ENCODE assay signal across 10 cellular contexts in genomic region chr1:203308205-203309114, GRCh38. TPM values are rescaled to one million over a fixed set of nuclear protein-coding genes. Genes with fewer than 3 reads are reported as not detected.
DNase-seq lines count a peak whose midpoint lies in the region; ATAC-seq and TF ChIP-seq lines count a peak whose summit lies in the region.
"Had no signal": no experiment of that assay in that cellular context is flagged by ENCODE, and none has a peak within 500 bp of the region (broad histone marks: within the 10 kb centered on the region; RNA-seq: fewer than 3 reads in every experiment).

No MANE protein-coding gene starts in this region.

- peaks cover 30% of the 10 kb centered on the region for H3K4me1 ChIP-seq in skeletal muscle satellite cell (ENCODE audit: control insufficient read depth, insufficient read depth, low read length)

- in situ Hi-C loops in GM18951 (cut with MboI; ENCODE audit: low sequenced_read_pairs, unreplicated experiment) (loop anchor here (5.0 kb wide), 1 partner anchor 36 kb away; no protein-coding TSS in a partner anchor), GM13976 (cut with MboI; ENCODE audit: low sequenced_read_pairs, unreplicated experiment) (no loop called here)

- H3K4me1 Mint-ChIP-seq in T-helper 17 cell: peaks cover 61% of the 10 kb centered on the region

- H3K9me3 ChIP-seq in T-helper 17 cell (ENCODE audit: control insufficient read depth, low read length, poor library complexity, severe bottlenecking) (peaks cover 7% of the 10 kb centered on the region), skeletal muscle satellite cell (replicated peaks; ENCODE audit: low read length) (no peaks in the 10 kb centered on the region)

- TF ChIP-seq CTCF in fibroblast of villous mesenchyme (IDR thresholded peaks at IDR 0.05; ENCODE audit: insufficient read depth, low read depth, low read length): no peak
- TF ChIP-seq CTCF in GM13976 (IDR thresholded peaks at IDR 0.05; ENCODE audit: borderline replicate concordance, control extremely low read depth, extremely low read depth, insufficient read depth, missing control alignments): no peak

- ATAC-seq in T-helper 17 cell (no peak), HG02623 (IDR thresholded peaks at IDR 0.05; ENCODE audit: unreplicated experiment) (no peak)

- H3K36me3 ChIP-seq in skeletal muscle satellite cell (ENCODE audit: insufficient read depth, low read length): peaks cover 17% of the 10 kb centered on the region

- peak overlapping the region; percentile 99 for H3K27ac Mint-ChIP-seq in T-helper 17 cell

- H3K27me3 Mint-ChIP-seq in T-helper 17 cell: no peaks in the 10 kb centered on the region

- H3K4me3 Mint-ChIP-seq in T-helper 17 cell: peak overlapping the region; percentile 98

- no peak overlapping the region for H3K9ac ChIP-seq in skeletal muscle satellite cell (ENCODE audit: low read depth, low read length)

- DNase-seq in T-helper 17 cell (no peak), fibroblast of villous mesenchyme (ENCODE audit: low read depth) (no peak), retina (no peak), GM13976 (ENCODE audit: low spot score) (no peak), NCI-H187 (lab: John Stamatoyannopoulos, UW) (no peak)
- DNase-seq: effector CD8-positive, alpha-beta T cell had no signal

- TF ChIP-seq POLR2A in GM18951 (IDR thresholded peaks at IDR 0.05; ENCODE audit: extremely low read depth, insufficient read depth, insufficient read length): peak; percentile 52

- H3K27me3 ChIP-seq in skeletal muscle satellite cell (ENCODE audit: control insufficient read depth, insufficient read depth, low read length): peaks cover 6% of the 10 kb centered on the region

- peaks cover 18% of the 10 kb centered on the region for H3K36me3 Mint-ChIP-seq in T-helper 17 cell (ENCODE audit: low read depth)

- H3K4me2 ChIP-seq in skeletal muscle satellite cell (ENCODE audit: low read length): peak overlapping the region; percentile 76

- peak overlapping the region; percentile 39 for H3K4me3 ChIP-seq in fibroblast of villous mesenchyme (ENCODE audit: low read depth, low read length)
- H3K4me3 ChIP-seq in skeletal muscle satellite cell (ENCODE audit: low read length): peak overlapping the region; percentile 14

RNA-seq across cellular contexts. Expression of gene BTG2, which starts 3.1 kb away (rescaled TPM):
- total RNA-seq in T-helper 17 cell (100 to 1,000 TPM; 584 to 606 TPM), fibroblast of villous mesenchyme (6.4 and 13.8 TPM in 2 replicates)
- total RNA-seq in skeletal muscle satellite cell (2012; rRNA removed): 6.1 and 7.0 TPM in 2 replicates

RNA-seq across cellular contexts. Expression of gene FMOD, which starts 42.5 kb away (rescaled TPM):
- total RNA-seq in T-helper 17 cell: not detected
- 0.64 and 0.86 TPM in 2 replicates for total RNA-seq in fibroblast of villous mesenchyme
- under 0.01 and 0.44 TPM in 2 replicates for total RNA-seq in skeletal muscle satellite cell (2012; rRNA removed)
- total RNA-seq: H7 had no signal

Comparison
In these comparisons a context has a peak if more than half of its experiments do, and no peak if none do; other contexts are left out.
1. RNA of gene BTG2, which starts 3.1 kb away (total RNA-seq): 584 to 606 TPM in T-helper 17 cell; 6.4 to 13.8 TPM in fibroblast of villous mesenchyme; every median in the first group is over 10 times any median in the second.